In the genomic region with DNA sequence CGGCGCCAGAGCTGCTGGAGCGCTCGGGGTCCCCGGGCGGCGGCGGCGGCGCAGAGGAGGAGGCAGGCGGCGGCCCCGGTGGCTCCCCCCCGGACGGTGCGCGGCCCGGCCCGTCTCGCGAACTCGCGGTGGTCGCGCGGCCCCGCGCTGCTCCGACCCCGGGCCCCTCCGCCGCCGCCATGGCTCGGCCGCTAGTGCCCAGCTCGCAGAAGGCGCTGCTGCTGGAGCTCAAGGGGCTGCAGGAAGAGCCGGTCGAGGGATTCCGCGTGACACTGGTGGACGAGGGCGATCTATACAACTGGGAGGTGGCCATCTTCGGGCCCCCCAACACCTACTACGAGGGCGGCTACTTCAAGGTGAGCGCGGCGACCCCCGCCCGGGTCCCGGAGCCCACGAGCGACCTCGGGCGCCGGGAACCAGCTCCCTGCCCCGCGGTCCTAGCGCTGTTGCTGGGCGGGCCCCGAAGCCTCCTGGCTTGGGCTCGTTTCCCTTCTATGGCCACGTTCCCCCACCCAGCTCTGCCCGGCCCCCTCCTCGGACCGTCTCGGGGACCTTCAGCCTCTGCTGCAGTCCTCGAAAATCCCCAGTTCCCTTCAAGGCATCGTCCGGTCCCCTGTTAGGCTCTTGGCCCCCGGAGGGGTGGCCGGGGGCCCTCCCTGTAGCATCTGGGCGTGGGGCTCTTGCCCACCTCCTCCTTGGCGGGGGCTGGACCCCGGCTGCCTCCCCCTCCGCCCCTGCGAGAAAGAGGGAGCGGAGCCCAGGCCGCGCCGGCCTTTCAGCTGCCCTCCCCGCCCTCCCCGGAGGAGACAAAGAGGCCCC, we compare ENCODE assay signal across 8 cellular contexts. TPM values are rescaled to one million over a fixed set of nuclear protein-coding genes. Genes with fewer than 3 reads are reported as not detected.
DNase-seq lines count a peak whose midpoint lies in the region; ATAC-seq, FAIRE-seq and TF ChIP-seq lines count a peak whose summit lies in the region.

A gene with protein sequence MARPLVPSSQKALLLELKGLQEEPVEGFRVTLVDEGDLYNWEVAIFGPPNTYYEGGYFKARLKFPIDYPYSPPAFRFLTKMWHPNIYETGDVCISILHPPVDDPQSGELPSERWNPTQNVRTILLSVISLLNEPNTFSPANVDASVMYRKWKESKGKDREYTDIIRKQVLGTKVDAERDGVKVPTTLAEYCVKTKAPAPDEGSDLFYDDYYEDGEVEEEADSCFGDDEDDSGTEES (plus strand): TSS at position 8 of the 819 bp plus-strand sequence. CDS start 172 bp downstream, at position 180.

- CTCF ChIA-PET in CD4-positive, alpha-beta T cell (lab: Charles Lee): interaction anchor here (0.8 to 4.2 kb wide), 6 partner anchors 13 to 53 kb away, joined by 3 to 58 read pairs (median 4); a partner anchor contains a TSS

- peak within 1 kb of the TSS; percentile 87 for H3K4me3 Mint-ChIP-seq in CD4-positive, alpha-beta T cell

- no peak for ATAC-seq in CD4-positive, alpha-beta T cell (ENCODE audit: poor library complexity)
- ATAC-seq in GM19324 (IDR thresholded peaks at IDR 0.05; ENCODE audit: low FRiP score, unreplicated experiment): peak; percentile 7

- POLR2A ChIA-PET in CD4-positive, alpha-beta T cell (lab: Charles Lee): interaction anchor here (0.7 to 6.0 kb wide), 15 partner anchors 10 to 558 kb away, joined by 3 to 75 read pairs (median 5); a partner anchor contains a TSS

- H3K27ac ChIP-seq in CD4-positive, alpha-beta T cell (ENCODE audit: low read depth, low read length): peak within 1 kb of the TSS; percentile 75
- H3K27ac ChIP-seq in HUES64 (ENCODE audit: low read depth, low read length): peak within 1 kb of the TSS; percentile 92
- H3K27ac ChIP-seq in spleen: peak within 1 kb of the TSS; percentile 92 to 99 (median 96)

- H3K27me3 Mint-ChIP-seq in CD4-positive, alpha-beta T cell: no peaks in the 10 kb centered on the region

- H3K4me1 Mint-ChIP-seq in CD4-positive, alpha-beta T cell (ENCODE audit: low read depth): peaks cover 9% of the 10 kb centered on the region

- peaks cover 8% of the 10 kb centered on the region for H3K36me3 Mint-ChIP-seq in CD4-positive, alpha-beta T cell (ENCODE audit: low read depth)

- no peak for FAIRE-seq in urothelium cell line (lab: Jason Lieb, UNC)

- TF ChIP-seq CTCF in CD4-positive, alpha-beta T cell (IDR thresholded peaks at IDR 0.05): no peak
- no peak for TF ChIP-seq CTCF in spleen (IDR thresholded peaks at IDR 0.05 in 8 of 11, conservative IDR thresholded peaks at IDR 0.05 in 3 of 11)

- H3K27me3 ChIP-seq in CD4-positive, alpha-beta T cell (ENCODE audit: control insufficient read depth, insufficient read depth, low read length): no peaks in the 10 kb centered on the region
- H3K27me3 ChIP-seq in HUES64 (ENCODE audit: insufficient read depth, low read length): no peaks in the 10 kb centered on the region
- peaks cover 0 to 8% (median 0%) of the 10 kb centered on the region in 7 donors for H3K27me3 ChIP-seq in spleen (replicated peaks in 1 of 7)

- no peak for TF ChIP-seq POLR2A in spleen (IDR thresholded peaks at IDR 0.05)

- H3K27ac Mint-ChIP-seq in CD4-positive, alpha-beta T cell: peak within 1 kb of the TSS; percentile 78

- H3K9ac ChIP-seq in HUES64 (ENCODE audit: low read depth, low read length): peak within 1 kb of the TSS; percentile 94

- no peaks in the 10 kb centered on the region; the same call in 1 of the 2 replicates for H3K4me1 ChIP-seq in HUES64 (ENCODE audit: insufficient read depth, low read length)
- H3K4me1 ChIP-seq in spleen: peaks cover 17 to 54% (median 42%) of the 10 kb centered on the region in 6 donors

- peaks cover 22% of the 10 kb centered on the region for H3K36me3 ChIP-seq in HUES64 (ENCODE audit: insufficient read depth, low read length)
- H3K36me3 ChIP-seq in spleen: peaks cover 0 to 27% (median 18%) of the 10 kb centered on the region in 6 donors

- H3K9me3 Mint-ChIP-seq in CD4-positive, alpha-beta T cell: no peaks in the 10 kb centered on the region

- no peaks in the 10 kb centered on the region for H3K9me3 ChIP-seq in CD4-positive, alpha-beta T cell (ENCODE audit: control insufficient read depth, low read length)
- H3K9me3 ChIP-seq in HUES64 (ENCODE audit: insufficient read depth, low read depth, low read length) (no peaks in the 10 kb centered on the region), iPS-18c (ENCODE audit: control insufficient read depth, insufficient read depth, low read length) (no peaks in the 10 kb centered on the region), spleen (no peaks in the 10 kb centered on the region)

- H3K4me3 ChIP-seq in HUES64 (ENCODE audit: low read length) (peak within 1 kb of the TSS; percentile 98), iPS-18c (ENCODE audit: insufficient read depth, low read depth, low read length) (peak within 1 kb of the TSS; percentile 92), spleen (peak within 1 kb of the TSS; percentile 85 to 99 (median 96))

- intact Hi-C loops in CD4-positive, alpha-beta T cell (cut with DNase I, micrococcal nuclease): loop anchor here (1.0 to 2.0 kb wide), 6 partner anchors 13 to 131 kb away; a partner anchor contains a TSS
- intact Hi-C loops in spleen (cut with DNase I; ENCODE audit: low total_unique reads): loop anchor here (5.0 kb wide), 1 partner anchor 40 kb away; a partner anchor contains a TSS

- WGBS in HUES64: under 1% methylated on average over 84 of the region's 84 CpGs
- 0 to 2% (median 1%) methylated on average over 32 to 84 of the region's 84 CpGs for WGBS in spleen, 5 donors

- no peak for DNase-seq in CD4-positive, alpha-beta T cell
- DNase-seq in astrocyte of the hippocampus (ENCODE audit: low read depth, low spot score): peak; percentile 38
- DNase-seq in spleen: no peak
- DNase-seq in cerebellar cortex (ENCODE audit: low spot score): no peak
- no peak for DNase-seq in urothelium cell line (ENCODE audit: low spot score)

RNA-seq across cellular contexts. Expression of the gene that starts here (rescaled TPM):
- 10 to 100 TPM; 38.5 to 43.4 TPM for total RNA-seq in CD4-positive, alpha-beta T cell
- 94.3 TPM for polyA plus RNA-seq in HUES64 (2013, experiment 1 of 2)
- 90.8 TPM for polyA plus RNA-seq in HUES64 (2013, experiment 2 of 2)
- total RNA-seq in spleen: 10 to 100 TPM; 36.5 to 52.4 (median 48.3) TPM
- 10 to 100 TPM; 35.9 to 83.9 (median 68.7) TPM for polyA plus RNA-seq in spleen
